1 cellular context compared by ENCODE assay signal in genomic region chr4:174365018-174365587, GRCh38.
TF ChIP-seq lines count a peak whose summit lies in the region.

No MANE protein-coding gene starts in this region.

TF ChIP-seq in GM12878, 131 proteins besides CTCF, POLR2A, EP300 and RAD21 (continued from another document):
- TF ChIP-seq HSF1 (IDR thresholded peaks at IDR 0.05; ENCODE audit: low read depth, low read length): no peak
- TF ChIP-seq ZNF217 (IDR thresholded peaks at IDR 0.05): no peak
- peak; percentile 63; the same call in 1 of the 2 replicates for TF ChIP-seq SMC3 (IDR thresholded peaks at IDR 0.05; ENCODE audit: borderline replicate concordance, low read length)
TF ChIP-seq in GM12878: peak in this region for 2.
